Comparison of ENCODE assay signal across 22 cellular contexts in the genomic region with DNA sequence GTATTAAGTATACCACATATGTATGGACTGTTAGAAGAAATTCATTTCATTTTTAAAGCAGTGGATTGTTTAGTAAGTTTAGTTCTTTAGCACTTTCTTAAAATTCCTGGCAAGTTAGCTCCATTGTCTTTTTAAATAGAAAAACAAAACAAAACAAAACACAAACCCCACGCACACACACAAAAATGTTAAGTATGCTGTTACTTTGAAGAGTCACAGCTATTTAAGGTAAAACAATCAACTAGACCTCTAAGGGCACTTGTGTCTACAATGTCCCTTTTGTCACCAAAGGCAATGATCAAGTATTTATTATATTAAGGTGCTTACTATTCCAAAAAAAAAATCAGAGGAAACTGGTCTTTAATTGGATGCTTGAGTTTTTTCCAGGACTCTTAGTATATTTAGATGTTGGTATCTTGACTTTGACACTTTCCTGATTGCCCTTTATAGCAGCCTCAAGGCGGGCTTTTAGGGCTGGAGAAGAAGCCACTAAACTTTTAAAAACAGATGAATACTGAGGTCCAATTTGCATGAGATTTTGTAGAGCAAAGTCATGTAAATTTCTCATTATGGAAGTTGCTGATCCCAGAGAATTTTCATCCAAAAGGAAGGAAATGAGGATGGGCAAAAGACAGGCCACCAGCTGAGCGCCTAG.
DNase-seq lines count a peak whose midpoint lies in the region; FAIRE-seq and TF ChIP-seq lines count a peak whose summit lies in the region.
"Had no signal": no experiment of that assay in that cellular context is flagged by ENCODE, and none has a peak within 500 bp of the region (broad histone marks: within the 10 kb centered on the region; RNA-seq: fewer than 3 reads in every experiment).

No MANE protein-coding gene starts in this region.

- no peaks in the 10 kb centered on the region for H3K4me1 Mint-ChIP-seq in nephron progenitor cell
- H3K4me1 Mint-ChIP-seq: CD4-positive, CD25-positive, alpha-beta regulatory T cell had no signal

- no peaks in the 10 kb centered on the region for H3K27me3 ChIP-seq in HUES48 (ENCODE audit: control insufficient read depth, insufficient read depth, low read length)
- no peaks in the 10 kb centered on the region for H3K27me3 ChIP-seq in endothelial cell of umbilical vein (ENCODE audit: control insufficient read depth in 2 of 2, insufficient read depth in 2 of 2, low read length in 2 of 2)

- no peak overlapping the region for H2AFZ ChIP-seq in endothelial cell of umbilical vein (ENCODE audit: low read depth, low read length)

- H3K27ac ChIP-seq in HUES48 (ENCODE audit: low read depth, low read length) (peak overlapping the region; percentile 92), SK-N-MC (0 out of 2 replicates have a peak overlapping the region, but pooled peaks have one; percentile 9), endothelial cell of umbilical vein (ENCODE audit: insufficient read depth, low read depth, low read length) (peak overlapping the region; percentile 100)

- intact Hi-C loops in endothelial cell of umbilical vein (cut with micrococcal nuclease), result no loop called here
- intact Hi-C loops in head of caudate nucleus (cut with DNase I), result no loop called here

- no peak for TF ChIP-seq POLR2A in endothelial cell of umbilical vein (IDR thresholded peaks at IDR 0.05; ENCODE audit: low read depth, low read length)

- H4K20me1 ChIP-seq in endothelial cell of umbilical vein (replicated peaks; ENCODE audit: control insufficient read depth, extremely low read depth, insufficient read depth, low read length), result no peaks in the 10 kb centered on the region

- TSS peak; percentile 20 for BruUV-seq in endothelial cell of umbilical vein (replicated peaks; lab: Mats Ljungman, UMichigan)

- TF ChIP-seq CTCF in endothelial cell of umbilical vein (IDR thresholded peaks at IDR 0.05; ENCODE audit: extremely low read depth in 1 of 2, insufficient read depth in 1 of 2, low read depth in 1 of 2, low read length in 2 of 2) (no peak), nephron progenitor cell (IDR thresholded peaks at IDR 0.05) (no peak)

- peak; percentile 30 for DNase-seq in SK-N-MC (ENCODE audit: low read depth, low spot score)
- DNase-seq in endothelial cell of umbilical vein (ENCODE audit: low read depth, low spot score), result peak; percentile 20
- DNase-seq in nephron progenitor cell, result no peak
- no peak for DNase-seq in iPS-NIHi11 (ENCODE audit: low spot score)
- no peak for DNase-seq in RPMI8226
- DNase-seq in NCI-H2107 treated with DMSO at 0.1 percent for 48 hours (lab: John Stamatoyannopoulos, UW; ENCODE audit: unreplicated experiment), result no peak
- no peak for DNase-seq in head of caudate nucleus
- DNase-seq: Calu3; CD4-positive, CD25-positive, alpha-beta regulatory T cell; DMS53; H7; IMR-90; Karpas-422; NCI-H1105 treated with DMSO at 0.1 percent for 48 hours; NCI-H187 treated with DMSO at 0.1 percent for 48 hours; NCI-H2171; NCI-H446 treated with DMSO at 0.1 percent for 48 hours; NCI-H82; SK-N-SH; T-helper 1 cell had no signal

- dilution Hi-C loops in endothelial cell of umbilical vein (cut with MboI; ENCODE audit: extremely low pct_ligation_motif_present, low sequenced_read_pairs), result no loop called here

- peak overlapping the region; percentile 13; the same call in 1 of the 2 replicates for H3K9ac ChIP-seq in HUES48 (ENCODE audit: low read depth, low read length)
- no peak overlapping the region for H3K9ac ChIP-seq in SK-N-MC (ENCODE audit: insufficient read length)
- H3K9ac ChIP-seq in endothelial cell of umbilical vein (replicated peaks; ENCODE audit: extremely low read depth, insufficient read depth, low read length), result peak overlapping the region; percentile 24
- H3K9ac ChIP-seq: SK-N-SH had no signal

- POLR2A ChIA-PET in endothelial cell of umbilical vein (lab: Charles Lee), result no interaction called here

- H3K27ac Mint-ChIP-seq in nephron progenitor cell, result peak overlapping the region; percentile 41
- H3K27ac Mint-ChIP-seq: CD4-positive, CD25-positive, alpha-beta regulatory T cell had no signal

- CTCF ChIA-PET in endothelial cell of umbilical vein (lab: Charles Lee), result interaction anchor here (0.6 kb wide), 1 partner anchor 1255 kb away, joined by 4 read pairs; no protein-coding TSS in a partner anchor

- H3K9me1 ChIP-seq in endothelial cell of umbilical vein (replicated peaks; ENCODE audit: control insufficient read depth, extremely low read depth, insufficient read depth, low read length), result no peaks in the 10 kb centered on the region

- no peaks in the 10 kb centered on the region for H3K79me2 ChIP-seq in endothelial cell of umbilical vein (ENCODE audit: control insufficient read depth, insufficient read depth, low read length)

- H3K4me1 ChIP-seq in HUES48 (ENCODE audit: control insufficient read depth, insufficient read depth, low read length), result peaks cover 25% of the 10 kb centered on the region
- H3K4me1 ChIP-seq in endothelial cell of umbilical vein (ENCODE audit: control insufficient read depth, extremely low read depth, insufficient read depth, low read length), result peaks cover 51% of the 10 kb centered on the region

- H3K36me3 Mint-ChIP-seq in nephron progenitor cell (ENCODE audit: low read depth), result peaks cover 5% of the 10 kb centered on the region
- H3K36me3 Mint-ChIP-seq: CD4-positive, CD25-positive, alpha-beta regulatory T cell had no signal

- H3K36me3 ChIP-seq in HUES48 (ENCODE audit: control insufficient read depth, insufficient read depth, low read length), result no peaks in the 10 kb centered on the region
- H3K36me3 ChIP-seq in SK-N-MC (ENCODE audit: insufficient read depth, low read length), result no peaks in the 10 kb centered on the region
- no peaks in the 10 kb centered on the region for H3K36me3 ChIP-seq in endothelial cell of umbilical vein (ENCODE audit: control insufficient read depth in 2 of 2, extremely low read depth in 1 of 2, insufficient read depth in 2 of 2, low read length in 2 of 2)

- no peaks in the 10 kb centered on the region for H3K9me3 Mint-ChIP-seq in nephron progenitor cell
- H3K9me3 Mint-ChIP-seq: CD4-positive, CD25-positive, alpha-beta regulatory T cell had no signal

- no peak overlapping the region for H3K4me3 Mint-ChIP-seq in nephron progenitor cell
- H3K4me3 Mint-ChIP-seq: CD4-positive, CD25-positive, alpha-beta regulatory T cell had no signal

- H3K4me3 ChIP-seq in HUES48 (ENCODE audit: low read depth, low read length) (no peak overlapping the region), SK-N-MC (peak overlapping the region; percentile 11; the same call in 1 of the 2 replicates), endothelial cell of umbilical vein (replicated peaks in 1 of 3; ENCODE audit: insufficient read depth in 1 of 3, low read depth in 1 of 3, low read length in 3 of 3) (no peak overlapping the region)

- peak overlapping the region; percentile 32 for H3K4me2 ChIP-seq in endothelial cell of umbilical vein (ENCODE audit: insufficient read depth, low read length)
- H3K4me2 ChIP-seq: SK-N-SH had no signal

- no peaks in the 10 kb centered on the region for H3K27me3 Mint-ChIP-seq in nephron progenitor cell (ENCODE audit: low read depth, poor library complexity)
- H3K27me3 Mint-ChIP-seq: CD4-positive, CD25-positive, alpha-beta regulatory T cell had no signal

- FAIRE-seq in endothelial cell of umbilical vein (lab: Jason Lieb, UNC), result peak; percentile 26
- FAIRE-seq: GM19239 had no signal

- H3K9me3 ChIP-seq in HUES48 (ENCODE audit: control insufficient read depth, insufficient read depth, low read length) (no peaks in the 10 kb centered on the region), SK-N-MC (ENCODE audit: low read depth, low read length) (no peaks in the 10 kb centered on the region), endothelial cell of umbilical vein (replicated peaks; ENCODE audit: control insufficient read depth, insufficient read depth, low read length) (no peaks in the 10 kb centered on the region)
- H3K9me3 ChIP-seq: SK-N-SH had no signal

TF ChIP-seq in endothelial cell of umbilical vein, 7 proteins besides CTCF, POLR2A, EP300 and RAD21:
- TF ChIP-seq POLR2AphosphoS5 (IDR thresholded peaks at IDR 0.05; ENCODE audit: insufficient read depth, low read depth, low read length), result no peak

Comparison
In these comparisons a context has a peak if more than half of its experiments do, and no peak if none do; other contexts are left out.
1. H3K27ac ChIP-seq: peak in every context shown above with its lines; median percentile 100 in endothelial cell of umbilical vein; 92 in HUES48; 9 in SK-N-MC.
2. DNase-seq: peak in SK-N-MC (single experiment) and endothelial cell of umbilical vein (single experiment); none in nephron progenitor cell (single experiment), iPS-NIHi11 (single experiment), RPMI8226 (single experiment), NCI-H2107 treated with DMSO at 0.1 percent for 48 hours (single experiment) and head of caudate nucleus (0 of 42).